In the genomic region with DNA sequence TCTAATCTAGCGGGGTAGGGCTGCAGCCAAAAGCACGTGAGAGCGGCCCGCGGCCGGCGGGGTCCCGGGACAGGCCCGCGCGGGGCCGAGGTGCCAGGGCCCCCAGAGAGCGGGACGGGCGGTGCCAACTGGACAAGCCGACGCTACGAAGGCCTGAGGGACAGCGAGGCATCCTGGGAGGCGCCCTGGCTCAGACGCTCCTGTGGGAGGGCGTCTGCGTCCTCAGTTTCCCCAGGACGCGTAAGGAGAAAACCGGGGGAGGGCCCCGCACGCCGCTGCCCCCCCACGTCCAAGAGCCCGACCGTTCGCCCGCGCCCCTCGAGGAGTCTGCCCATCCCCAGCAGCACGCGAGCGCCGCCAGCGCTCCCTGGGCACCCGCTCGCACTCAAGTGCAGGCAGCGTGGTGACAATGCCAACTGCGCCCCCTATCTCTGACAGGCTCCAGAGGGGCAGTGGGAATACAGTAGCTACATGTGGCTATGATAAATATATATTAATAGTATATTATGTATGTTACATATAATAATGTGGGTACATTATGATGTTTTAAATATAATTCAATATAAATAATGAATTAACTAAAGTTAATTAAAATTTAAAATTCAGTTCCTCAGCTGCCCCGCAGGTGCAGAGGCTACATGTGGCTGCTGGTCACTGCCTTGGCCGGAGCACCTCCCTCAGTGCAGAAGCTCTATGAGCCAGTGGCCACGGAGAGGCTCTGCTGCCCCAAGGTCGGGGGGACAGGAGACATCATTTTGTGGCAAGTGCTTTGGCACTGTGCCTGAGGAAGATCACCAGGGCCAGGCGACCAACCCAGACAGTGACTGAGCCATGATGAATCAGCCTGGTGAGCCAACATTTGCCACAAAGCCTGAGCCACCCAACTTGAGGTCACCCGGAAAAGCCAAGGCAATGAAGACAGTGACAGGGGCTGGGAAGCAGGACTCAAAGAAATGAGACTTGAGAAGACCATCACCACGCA, we compare ENCODE assay signal across 8 cellular contexts. TPM values are rescaled to one million over a fixed set of nuclear protein-coding genes. Genes with fewer than 3 reads are reported as not detected.
DNase-seq lines count a peak whose midpoint lies in the region; ATAC-seq and TF ChIP-seq lines count a peak whose summit lies in the region.

No MANE protein-coding gene starts in this region.

- peaks cover 12% of the 10 kb centered on the region for H3K36me3 Mint-ChIP-seq in Calu3 (ENCODE audit: insufficient read depth, unreplicated experiment)

- peak overlapping the region; percentile 56 for H3K4me3 Mint-ChIP-seq in Calu3 (ENCODE audit: low read depth, unreplicated experiment)

- no peak overlapping the region for H3K27ac Mint-ChIP-seq in Calu3 (ENCODE audit: unreplicated experiment)

- H3K4me3 ChIP-seq in skeletal muscle cell (ENCODE audit: low read depth, low read length), result peak overlapping the region; percentile 40

- CTCF ChIA-PET in Calu3 (lab: Charles Lee), result interaction anchor here (0.6 to 1.3 kb wide), 6 partner anchors 20 to 589 kb away, joined by 3 to 20 read pairs (median 3); a partner anchor contains a TSS

- H3K4me1 Mint-ChIP-seq in Calu3 (ENCODE audit: low read depth, unreplicated experiment), result peaks cover 10% of the 10 kb centered on the region

- TF ChIP-seq CTCF in Calu3 (IDR thresholded peaks at IDR 0.05; ENCODE audit: unreplicated experiment), result peak; percentile 86

- no peaks in the 10 kb centered on the region for H3K27me3 Mint-ChIP-seq in Calu3 (ENCODE audit: unreplicated experiment)

- H3K9me3 Mint-ChIP-seq in Calu3 (ENCODE audit: low read depth, unreplicated experiment), result peaks cover 8% of the 10 kb centered on the region

- no TSS peak for BruUV-seq in Calu3 (replicated peaks; lab: Mats Ljungman, UMichigan)

- intact Hi-C loops in Calu3 (cut with micrococcal nuclease; ENCODE audit: unreplicated experiment), result loop anchor here (5.0 kb wide), 2 partner anchors 103 to 168 kb away; a partner anchor contains a TSS

- DNase-seq in Calu3 (peak; percentile 90), NCI-H1694 treated with DMSO at 0.1 percent for 48 hours (lab: John Stamatoyannopoulos, UW) (peak; percentile 50), anterior cingulate cortex (lab: John Stamatoyannopoulos, UW) (peak in 33 of 58 donors; percentile 11 to 75 (median 41)), hepatic stellate cell (ENCODE audit: low spot score) (peak; percentile 75), skeletal muscle cell (ENCODE audit: low read depth) (no peak), cerebellar cortex (ENCODE audit: low spot score) (no peak)

- no peak for ATAC-seq in HG03175 (IDR thresholded peaks at IDR 0.05; ENCODE audit: unreplicated experiment)
- ATAC-seq in HG02870 (IDR thresholded peaks at IDR 0.05; ENCODE audit: unreplicated experiment), result no peak

RNA-seq across cellular contexts. Expression of a gene that starts 5.5 kb away (rescaled TPM):
- total RNA-seq in Calu3 (2022), result 8.7 and 9.3 TPM in 2 replicates

RNA-seq across cellular contexts. Expression of a gene that starts 20.5 kb away (rescaled TPM):
- total RNA-seq in Calu3 (2022), result 0.31 TPM in 1 of 2 replicates, not detected in the other

RNA-seq across cellular contexts. Expression of a gene that starts 49.8 kb away (rescaled TPM):
- not detected in 2 replicates for total RNA-seq in Calu3 (2022)

Comparison
In these comparisons a context has a peak if more than half of its experiments do, and no peak if none do; other contexts are left out.
1. DNase-seq: peak in Calu3 (single experiment), NCI-H1694 treated with DMSO at 0.1 percent for 48 hours (single experiment), anterior cingulate cortex (33 of 58) and hepatic stellate cell (single experiment); none in skeletal muscle cell (single experiment) and cerebellar cortex (single experiment).